1 cellular context compared by ENCODE assay signal in genomic region chr22:30905696-30906341, GRCh38.
TF ChIP-seq lines count a peak whose summit lies in the region.

No MANE protein-coding gene starts in this region.

TF ChIP-seq in GM23338, 12 proteins besides CTCF, POLR2A, EP300 and RAD21 (continued from another document):
- TF ChIP-seq ZNF462 (CRISPR knock-in tag; IDR thresholded peaks at IDR 0.05) (no peak), REST (IDR thresholded peaks at IDR 0.05; ENCODE audit: unreplicated experiment) (no peak)
